Comparison of ENCODE assay signal across 21 cellular contexts in genomic region chr2:167842047-167842446, GRCh38.
DNase-seq lines count a peak whose midpoint lies in the region; ATAC-seq, FAIRE-seq and TF ChIP-seq lines count a peak whose summit lies in the region.
"Had no signal": no experiment of that assay in that cellular context is flagged by ENCODE, and none has a peak within 500 bp of the region (broad histone marks: within the 10 kb centered on the region; RNA-seq: fewer than 3 reads in every experiment).

No MANE protein-coding gene starts in this region.

- peak; percentile 56 for ATAC-seq in GM19467 (IDR thresholded peaks at IDR 0.05; ENCODE audit: unreplicated experiment)
- ATAC-seq: CD8-positive, alpha-beta T cell had no signal

- H3K4me3 Mint-ChIP-seq in nephron progenitor cell, result no peak overlapping the region
- H3K4me3 Mint-ChIP-seq: CD4-positive, CD25-positive, alpha-beta regulatory T cell; CD8-positive, alpha-beta T cell had no signal

- no peaks in the 10 kb centered on the region for H3K27me3 ChIP-seq in suprapubic skin
- H3K27me3 ChIP-seq: BLaER1 had no signal

- 79% methylated on average over 1 of the region's 1 CpG for WGBS in suprapubic skin

- TF ChIP-seq CTCF in nephron progenitor cell (IDR thresholded peaks at IDR 0.05) (no peak), suprapubic skin (IDR thresholded peaks at IDR 0.05) (no peak)

- TF ChIP-seq POLR2A in suprapubic skin (IDR thresholded peaks at IDR 0.05), result no peak

- H3K4me1 ChIP-seq in suprapubic skin, result no peaks in the 10 kb centered on the region
- H3K4me1 ChIP-seq: BLaER1, Caco-2 had no signal

- H3K27ac Mint-ChIP-seq in nephron progenitor cell, result no peak overlapping the region
- H3K27ac Mint-ChIP-seq: CD4-positive, CD25-positive, alpha-beta regulatory T cell; CD8-positive, alpha-beta T cell had no signal

- no peak overlapping the region for H3K27ac ChIP-seq in suprapubic skin
- H3K27ac ChIP-seq: BLaER1, C4-2B, GM23248 had no signal

- no peaks in the 10 kb centered on the region for H3K36me3 ChIP-seq in suprapubic skin
- H3K36me3 ChIP-seq: BLaER1 had no signal

- peaks cover 6% of the 10 kb centered on the region for H3K4me1 Mint-ChIP-seq in nephron progenitor cell
- H3K4me1 Mint-ChIP-seq: CD4-positive, CD25-positive, alpha-beta regulatory T cell had no signal

- no peak overlapping the region for H3K4me3 ChIP-seq in suprapubic skin
- H3K4me3 ChIP-seq: BLaER1, GM23248 had no signal

- no peak for TF ChIP-seq EP300 in suprapubic skin (IDR thresholded peaks at IDR 0.05)

- H3K9me3 ChIP-seq in suprapubic skin, result no peaks in the 10 kb centered on the region
- H3K9me3 ChIP-seq: BLaER1, Caco-2 had no signal

- peaks cover 25% of the 10 kb centered on the region for H3K9me3 Mint-ChIP-seq in nephron progenitor cell
- H3K9me3 Mint-ChIP-seq: CD8-positive, alpha-beta T cell had no signal

- H3K27me3 Mint-ChIP-seq in nephron progenitor cell (ENCODE audit: low read depth, poor library complexity), result peaks cover 4% of the 10 kb centered on the region
- H3K27me3 Mint-ChIP-seq: CD4-positive, CD25-positive, alpha-beta regulatory T cell had no signal

- no peak for DNase-seq in GM19239 (ENCODE audit: insufficient read length, low spot score)
- peak; percentile 10 to 18 for DNase-seq in Kasumi-1 (lab: John Stamatoyannopoulos, UW)
- peak; percentile 22 for DNase-seq in OCI-M1 (lab: John Stamatoyannopoulos, UW)
- DNase-seq in nephron progenitor cell, result no peak
- no peak for DNase-seq in ecto neural progenitor cell (ENCODE audit: low spot score)
- DNase-seq in suprapubic skin (ENCODE audit: low spot score in 2 of 2), result no peak
- DNase-seq: Caco-2; CD4-positive, CD25-positive, alpha-beta regulatory T cell; CD8-positive, alpha-beta T cell; DMS53; DMS79 treated with DMSO at 0.1 percent for 48 hours; GF-D8; GM23248; H7; HCEC 1CT had no signal

- peaks cover 12% of the 10 kb centered on the region for H3K36me3 Mint-ChIP-seq in nephron progenitor cell (ENCODE audit: low read depth)
- H3K36me3 Mint-ChIP-seq: CD4-positive, CD25-positive, alpha-beta regulatory T cell; CD8-positive, alpha-beta T cell had no signal

- peak; percentile 18 for FAIRE-seq in GM19239 (lab: Jason Lieb, UNC)
- FAIRE-seq: GM12891, GM18507, H1 had no signal

Comparison
In these comparisons a context has a peak if more than half of its experiments do, and no peak if none do; other contexts are left out.
1. DNase-seq: peak in Kasumi-1 (2 of 2) and OCI-M1 (single experiment); none in GM19239 (single experiment), nephron progenitor cell (single experiment), ecto neural progenitor cell (single experiment) and suprapubic skin (0 of 2).